Comparison of ENCODE assay signal across 19 cellular contexts in the genomic region with DNA sequence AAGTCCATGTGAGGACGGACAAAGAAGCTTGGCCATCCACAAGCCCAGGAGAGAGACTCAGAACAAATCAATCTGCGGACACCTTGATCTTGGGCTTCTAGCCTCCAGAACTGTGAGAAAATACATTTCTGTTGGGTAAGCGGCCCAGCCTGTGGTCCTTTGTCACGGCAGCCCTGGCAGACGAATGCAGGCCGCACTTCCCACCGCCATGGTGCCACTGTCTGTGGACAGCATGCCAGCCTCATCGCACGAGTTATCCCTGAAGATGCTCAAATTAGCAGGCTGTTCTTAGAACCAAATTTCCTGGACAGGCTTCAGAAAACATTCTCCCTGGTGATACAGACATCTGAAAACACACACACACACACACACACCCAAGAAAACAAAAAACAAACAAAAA.
A peak's percentile ranks its signal among the peaks of the same experiment; 100 is the strongest.
DNase-seq lines count a peak whose midpoint lies in the region; ATAC-seq and TF ChIP-seq lines count a peak whose summit lies in the region.
"Had no signal": no experiment of that assay in that cellular context is flagged by ENCODE, and none has a peak within 500 bp of the region (broad histone marks: within the 10 kb centered on the region; RNA-seq: fewer than 3 reads in every experiment).

No MANE protein-coding gene starts in this region.

- no peak for ATAC-seq in activated T-helper 17 cell treated with anti-CD3 and anti-CD28 coated beads, Interleukin-2, amount 50 U/mL, for 72 hours (replicated peaks)
- ATAC-seq in stimulated activated effector memory CD8-positive, alpha-beta T cell treated with anti-CD3 and anti-CD28 coated beads, Interleukin-12 subunit alpha, Interleukin-12 subunit beta, amount 100 ng/mL, for 72 hours = no peak
- ATAC-seq in GM21619 (IDR thresholded peaks at IDR 0.05; ENCODE audit: unreplicated experiment) = no peak

- no peaks in the 10 kb centered on the region for H3K36me3 Mint-ChIP-seq in activated naive CD4-positive, alpha-beta T cell treated with anti-CD3 and anti-CD28 coated beads for 36 hours (ENCODE audit: low read depth)
- H3K36me3 Mint-ChIP-seq in activated T-helper 17 cell treated with anti-CD3 and anti-CD28 coated beads, Interleukin-2, amount 50 U/mL, for 72 hours (ENCODE audit: low read depth) = peaks cover 6% of the 10 kb centered on the region
- no peaks in the 10 kb centered on the region for H3K36me3 Mint-ChIP-seq in glutamatergic neuron (ENCODE audit: unreplicated experiment)
- no peaks in the 10 kb centered on the region for H3K36me3 Mint-ChIP-seq in stimulated activated effector memory CD8-positive, alpha-beta T cell treated with anti-CD3 and anti-CD28 coated beads, Interleukin-12 subunit alpha, Interleukin-12 subunit beta, amount 100 ng/mL, for 72 hours

- intact Hi-C loops in activated naive CD4-positive, alpha-beta T cell treated with anti-CD3 and anti-CD28 coated beads for 36 hours (cut with micrococcal nuclease) = loop anchor here (5.0 to 10.0 kb wide), 6 partner anchors 342 to 1072 kb away; partner anchors contain the start of genes FBXW7, GATB and RPS3A

- TF ChIP-seq CTCF in glutamatergic neuron (IDR thresholded peaks at IDR 0.05; ENCODE audit: partially characterized antibody, unreplicated experiment) = no peak

- CTCF ChIA-PET in activated naive CD4-positive, alpha-beta T cell treated with anti-CD3 and anti-CD28 coated beads for 36 hours (lab: Charles Lee) = interaction anchor here (0.6 kb wide), 2 partner anchors 35 to 63 kb away, joined by 3 to 4 read pairs; no protein-coding TSS in a partner anchor

- H3K4me1 Mint-ChIP-seq in activated naive CD4-positive, alpha-beta T cell treated with anti-CD3 and anti-CD28 coated beads for 36 hours (ENCODE audit: low read depth) = peaks cover 88% of the 10 kb centered on the region
- peaks cover 61% of the 10 kb centered on the region for H3K4me1 Mint-ChIP-seq in activated T-helper 17 cell treated with anti-CD3 and anti-CD28 coated beads, Interleukin-2, amount 50 U/mL, for 72 hours
- H3K4me1 Mint-ChIP-seq in glutamatergic neuron (ENCODE audit: low read depth, unreplicated experiment) = peaks cover 40% of the 10 kb centered on the region
- H3K4me1 Mint-ChIP-seq in stimulated activated effector memory CD8-positive, alpha-beta T cell treated with anti-CD3 and anti-CD28 coated beads, Interleukin-12 subunit alpha, Interleukin-12 subunit beta, amount 100 ng/mL, for 72 hours = peaks cover 97% of the 10 kb centered on the region

- DNase-seq in activated naive CD4-positive, alpha-beta T cell treated with anti-CD3 and anti-CD28 coated beads for 36 hours = no peak
- DNase-seq in activated naive CD4-positive, alpha-beta T cell treated with anti-CD3 and anti-CD28 coated beads, Interleukin-2, amount 50 U/mL, for 16 hours = no peak
- DNase-seq in glutamatergic neuron (no peak), AML-193 (lab: John Stamatoyannopoulos, UW) (no peak), NCI-H526 (lab: John Stamatoyannopoulos, UW) (no peak)
- DNase-seq in stimulated activated effector memory CD8-positive, alpha-beta T cell treated with anti-CD3 and anti-CD28 coated beads, Interleukin-12 subunit alpha, Interleukin-12 subunit beta, amount 100 ng/mL, for 72 hours (ENCODE audit: low spot score in 2 of 2) = no peak
- DNase-seq: DMS153; KBM-7; kidney glomerular epithelial cell; MV-4-11; NCI-H1694; NCI-H2171; NCI-H526 treated with DMSO at 0.1 percent for 48 hours; sigmoid colon; stimulated activated CD4-positive, alpha-beta T cell treated with anti-CD3 and anti-CD28 coated beads, Interleukin-15, amount 100 ng/mL, for 24 hours; WERI-Rb-1 had no signal

- H3K4me3 Mint-ChIP-seq in activated naive CD4-positive, alpha-beta T cell treated with anti-CD3 and anti-CD28 coated beads for 36 hours = no peak overlapping the region
- peak overlapping the region; percentile 89 for H3K4me3 Mint-ChIP-seq in activated T-helper 17 cell treated with anti-CD3 and anti-CD28 coated beads, Interleukin-2, amount 50 U/mL, for 72 hours
- no peak overlapping the region for H3K4me3 Mint-ChIP-seq in glutamatergic neuron (ENCODE audit: unreplicated experiment)
- no peak overlapping the region for H3K4me3 Mint-ChIP-seq in stimulated activated effector memory CD8-positive, alpha-beta T cell treated with anti-CD3 and anti-CD28 coated beads, Interleukin-12 subunit alpha, Interleukin-12 subunit beta, amount 100 ng/mL, for 72 hours
- H3K4me3 Mint-ChIP-seq: T-helper 2 cell treated with Interferon-gamma antibody and Interleukin-4, amounts not matched to agents 5 μg/mL and 100 μg/mL, for 36 hours had no signal

- H3K27ac Mint-ChIP-seq in activated naive CD4-positive, alpha-beta T cell treated with anti-CD3 and anti-CD28 coated beads for 36 hours = peak overlapping the region; percentile 41
- H3K27ac Mint-ChIP-seq in activated T-helper 17 cell treated with anti-CD3 and anti-CD28 coated beads, Interleukin-2, amount 50 U/mL, for 72 hours = no peak overlapping the region
- H3K27ac Mint-ChIP-seq in glutamatergic neuron (ENCODE audit: unreplicated experiment) = peak overlapping the region; percentile 82
- peak overlapping the region; percentile 94 for H3K27ac Mint-ChIP-seq in stimulated activated effector memory CD8-positive, alpha-beta T cell treated with anti-CD3 and anti-CD28 coated beads, Interleukin-12 subunit alpha, Interleukin-12 subunit beta, amount 100 ng/mL, for 72 hours

- H3K27me3 Mint-ChIP-seq in activated naive CD4-positive, alpha-beta T cell treated with anti-CD3 and anti-CD28 coated beads for 36 hours (ENCODE audit: low read depth) = no peaks in the 10 kb centered on the region
- no peaks in the 10 kb centered on the region for H3K27me3 Mint-ChIP-seq in activated T-helper 17 cell treated with anti-CD3 and anti-CD28 coated beads, Interleukin-2, amount 50 U/mL, for 72 hours
- peaks cover 7% of the 10 kb centered on the region for H3K27me3 Mint-ChIP-seq in glutamatergic neuron (ENCODE audit: unreplicated experiment)

- H3K9me3 Mint-ChIP-seq in activated naive CD4-positive, alpha-beta T cell treated with anti-CD3 and anti-CD28 coated beads for 36 hours = no peaks in the 10 kb centered on the region
- H3K9me3 Mint-ChIP-seq in activated T-helper 17 cell treated with anti-CD3 and anti-CD28 coated beads, Interleukin-2, amount 50 U/mL, for 72 hours = no peaks in the 10 kb centered on the region
- peaks cover 3% of the 10 kb centered on the region for H3K9me3 Mint-ChIP-seq in glutamatergic neuron (ENCODE audit: unreplicated experiment)
- H3K9me3 Mint-ChIP-seq in stimulated activated effector memory CD8-positive, alpha-beta T cell treated with anti-CD3 and anti-CD28 coated beads, Interleukin-12 subunit alpha, Interleukin-12 subunit beta, amount 100 ng/mL, for 72 hours = no peaks in the 10 kb centered on the region
